Comparison of ENCODE assay signal across 17 cellular contexts in the genomic region with DNA sequence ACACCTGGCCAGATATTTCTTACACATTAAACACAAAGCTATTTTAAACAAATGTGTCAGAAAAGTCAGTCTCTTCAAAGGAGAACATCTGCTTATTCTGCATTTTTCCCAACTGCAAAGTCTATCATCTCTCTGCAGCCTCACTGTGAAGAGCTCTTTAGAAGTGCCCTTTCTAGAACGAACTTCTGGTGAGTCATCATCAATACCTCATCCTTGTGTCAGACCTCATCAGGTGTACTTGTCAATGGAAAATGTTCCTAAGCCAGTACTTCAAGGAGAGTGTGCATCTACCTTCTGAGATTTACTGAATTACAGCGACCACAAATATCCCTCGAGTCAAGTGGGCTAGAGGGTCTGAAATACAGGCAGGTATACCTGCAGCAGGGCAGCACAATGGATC.
A peak's percentile ranks its signal among the peaks of the same experiment; 100 is the strongest.
DNase-seq lines count a peak whose midpoint lies in the region; ATAC-seq, FAIRE-seq and TF ChIP-seq lines count a peak whose summit lies in the region.
"Had no signal": no experiment of that assay in that cellular context is flagged by ENCODE, and none has a peak within 500 bp of the region (broad histone marks: within the 10 kb centered on the region; RNA-seq: fewer than 3 reads in every experiment).

No MANE protein-coding gene starts in this region.

- H3K27ac ChIP-seq in GM23338 (ENCODE audit: low read depth) (no peak overlapping the region), RWPE2 (ENCODE audit: poor library complexity, severe bottlenecking) (no peak overlapping the region), foreskin keratinocyte (no peak overlapping the region), hepatocyte (no peak overlapping the region)
- H3K27ac ChIP-seq: BLaER1, HL-60 had no signal

- TF ChIP-seq CTCF in GM23338 (conservative IDR thresholded peaks at IDR 0.05; ENCODE audit: low read depth in 2 of 2) (no peak), RWPE2 (IDR thresholded peaks at IDR 0.05; ENCODE audit: poor library complexity, severe bottlenecking) (no peak), foreskin keratinocyte (conservative IDR thresholded peaks at IDR 0.05) (no peak), hepatocyte (IDR thresholded peaks at IDR 0.05; ENCODE audit: poor library complexity) (no peak), D721Med (IDR thresholded peaks at IDR 0.05; ENCODE audit: insufficient read depth, missing control alignments) (no peak)

- H3K36me3 Mint-ChIP-seq in GM23338 (ENCODE audit: low read depth) = peaks cover 14% of the 10 kb centered on the region; the same call in 2 of the 3 replicates

- no peaks in the 10 kb centered on the region for H3F3A ChIP-seq in GM23338 (replicated peaks; ENCODE audit: low read depth)

- H3K27me3 Mint-ChIP-seq in GM23338 (ENCODE audit: insufficient read depth, low read depth, poor library complexity) = no peaks in the 10 kb centered on the region

- 0 out of 2 replicates have a peak, but pooled peaks cover 3% of the 10 kb centered on the region for H3K36me3 ChIP-seq in GM23338 (ENCODE audit: insufficient read depth)
- no peaks in the 10 kb centered on the region for H3K36me3 ChIP-seq in RWPE2 (ENCODE audit: low read depth)
- no peaks in the 10 kb centered on the region for H3K36me3 ChIP-seq in hepatocyte (replicated peaks; ENCODE audit: insufficient read depth, low read depth)
- H3K36me3 ChIP-seq: BLaER1 had no signal

- H3K9me2 ChIP-seq in GM23338 (ENCODE audit: insufficient read depth) (no peaks in the 10 kb centered on the region; the same call in 1 of the 2 replicates), hepatocyte (replicated peaks; ENCODE audit: insufficient read depth) (no peaks in the 10 kb centered on the region)

- H3K4me3 ChIP-seq in GM23338 (no peak overlapping the region), RWPE2 (ENCODE audit: severe bottlenecking) (no peak overlapping the region), hepatocyte (no peak overlapping the region)
- H3K4me3 ChIP-seq: BLaER1, K562 had no signal

- H3K27me3 ChIP-seq in GM23338 (ENCODE audit: insufficient read depth) (no peaks in the 10 kb centered on the region), RWPE2 (ENCODE audit: insufficient read depth, poor library complexity, severe bottlenecking) (no peaks in the 10 kb centered on the region), foreskin keratinocyte (no peaks in the 10 kb centered on the region), hepatocyte (no peaks in the 10 kb centered on the region)
- H3K27me3 ChIP-seq: BLaER1 had no signal

- DNase-seq in DMS53 (lab: John Stamatoyannopoulos, UW) (peak; percentile 60), GM23338 (ENCODE audit: low spot score) (no peak), RWPE2 (ENCODE audit: low spot score) (no peak), foreskin keratinocyte (peak in 1 of 2 donors; percentile 41), hepatocyte (ENCODE audit: low spot score) (no peak), D721Med (ENCODE audit: insufficient read length, low spot score) (no peak), NCI-H510A (lab: John Stamatoyannopoulos, UW) (no peak)
- DNase-seq: AML-193, DMS 273 treated with DMSO at 0.1 percent for 48 hours, DND-41, GF-D8 had no signal

- peaks cover 2% of the 10 kb centered on the region for H3K9me3 ChIP-seq in RWPE2 (ENCODE audit: severe bottlenecking)
- no peaks in the 10 kb centered on the region for H3K9me3 ChIP-seq in hepatocyte (ENCODE audit: low read depth)

- H3K4me1 ChIP-seq in GM23338 (ENCODE audit: insufficient read depth) (no peaks in the 10 kb centered on the region), RWPE2 (ENCODE audit: insufficient read depth, poor library complexity, severe bottlenecking) (peaks cover 2% of the 10 kb centered on the region), foreskin keratinocyte (no peaks in the 10 kb centered on the region), hepatocyte (ENCODE audit: insufficient read depth) (no peaks in the 10 kb centered on the region)
- H3K4me1 ChIP-seq: BLaER1 had no signal

- no peaks in the 10 kb centered on the region for H3K79me2 ChIP-seq in GM23338 (replicated peaks; ENCODE audit: insufficient read depth)
- H3K79me2 ChIP-seq in hepatocyte = no peaks in the 10 kb centered on the region

- no peak overlapping the region for H3K27ac Mint-ChIP-seq in GM23338

- FAIRE-seq in D721Med (lab: Jason Lieb, UNC) = no peak
- FAIRE-seq: H54, K562 had no signal

- WGBS in hepatocyte (ENCODE audit: low lambda C conversion rate, missing lambda C conversion rate) = 69% methylated on average over 3 of the region's 3 CpGs

- H3K4me3 Mint-ChIP-seq in GM23338 = no peak overlapping the region

- no peaks in the 10 kb centered on the region for H4K20me1 ChIP-seq in GM23338 (replicated peaks; ENCODE audit: insufficient read depth)
- H4K20me1 ChIP-seq in hepatocyte (ENCODE audit: insufficient read depth, poor library complexity, severe bottlenecking) = no peaks in the 10 kb centered on the region
- H4K20me1 ChIP-seq: BLaER1 had no signal

- H3K9me3 Mint-ChIP-seq in GM23338 = peaks cover 24% of the 10 kb centered on the region

- H3K4me2 ChIP-seq in GM23338 (no peak overlapping the region), hepatocyte (no peak overlapping the region)
- H3K4me2 ChIP-seq: BLaER1 had no signal

- 0 out of 2 replicates have a peak overlapping the region, but pooled peaks have one; percentile 47 for H2AFZ ChIP-seq in GM23338
- no peak overlapping the region for H2AFZ ChIP-seq in hepatocyte

- ATAC-seq in GM23338 (no peak), RWPE2 (ENCODE audit: low read depth) (peak; percentile 35; the same call in 1 of the 3 replicates), foreskin keratinocyte (peak; percentile 72), HG03432 (IDR thresholded peaks at IDR 0.05; ENCODE audit: unreplicated experiment) (no peak)
- ATAC-seq: HCT116, K562 had no signal

- H3K4me1 Mint-ChIP-seq in GM23338 = peaks cover 3% of the 10 kb centered on the region; the same call in 2 of the 3 replicates

TF ChIP-seq in GM23338, 12 proteins besides CTCF, POLR2A, EP300 and RAD21:
- TF ChIP-seq STAT1 (IDR thresholded peaks at IDR 0.05; ENCODE audit: unreplicated experiment) (no peak), EZH2 (IDR thresholded peaks at IDR 0.05; ENCODE audit: low read depth, unreplicated experiment) (no peak), REST (IDR thresholded peaks at IDR 0.05; ENCODE audit: unreplicated experiment) (no peak), ZNF331 (CRISPR knock-in tag; IDR thresholded peaks at IDR 0.05; ENCODE audit: low read depth) (no peak), NANOG (IDR thresholded peaks at IDR 0.05; ENCODE audit: borderline replicate concordance) (no peak), POLR2AphosphoS5 (IDR thresholded peaks at IDR 0.05; ENCODE audit: low read depth) (no peak)
- TF ChIP-seq, protein P1, sequence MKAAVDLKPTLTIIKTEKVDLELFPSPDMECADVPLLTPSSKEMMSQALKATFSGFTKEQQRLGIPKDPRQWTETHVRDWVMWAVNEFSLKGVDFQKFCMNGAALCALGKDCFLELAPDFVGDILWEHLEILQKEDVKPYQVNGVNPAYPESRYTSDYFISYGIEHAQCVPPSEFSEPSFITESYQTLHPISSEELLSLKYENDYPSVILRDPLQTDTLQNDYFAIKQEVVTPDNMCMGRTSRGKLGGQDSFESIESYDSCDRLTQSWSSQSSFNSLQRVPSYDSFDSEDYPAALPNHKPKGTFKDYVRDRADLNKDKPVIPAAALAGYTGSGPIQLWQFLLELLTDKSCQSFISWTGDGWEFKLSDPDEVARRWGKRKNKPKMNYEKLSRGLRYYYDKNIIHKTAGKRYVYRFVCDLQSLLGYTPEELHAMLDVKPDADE (IDR thresholded peaks at IDR 0.05) = no peak

Comparison
In these comparisons a context has a peak if more than half of its experiments do, and no peak if none do; other contexts are left out.
1. ATAC-seq: peak in RWPE2 (single experiment) and foreskin keratinocyte (single experiment); none in GM23338 (single experiment) and HG03432 (single experiment).